In genomic region chr17:63999680-64000531, GRCh38 we compare ENCODE assay signal across 1 cellular context.
TF ChIP-seq lines count a peak whose summit lies in the region.

No MANE protein-coding gene starts in this region.

TF ChIP-seq in HepG2, 621 proteins besides CTCF, POLR2A, EP300 and RAD21 (continued from another document):
- TF ChIP-seq ZBED4 (CRISPR knock-in tag; IDR thresholded peaks at IDR 0.05; ENCODE audit: borderline replicate concordance) (no peak), FOXJ3 (CRISPR knock-in tag; IDR thresholded peaks at IDR 0.05; ENCODE audit: borderline replicate concordance) (no peak), BCL3 (CRISPR knock-in tag; IDR thresholded peaks at IDR 0.05) (no peak), ZFP41 (CRISPR knock-in tag; IDR thresholded peaks at IDR 0.05; ENCODE audit: borderline replicate concordance) (no peak), PPARG (CRISPR knock-in tag; conservative IDR thresholded peaks at IDR 0.05) (no peak), ZBTB40 (IDR thresholded peaks at IDR 0.05) (no peak), ZBTB40 (CRISPR knock-in tag; IDR thresholded peaks at IDR 0.05) (no peak), ZNF773 (CRISPR knock-in tag; IDR thresholded peaks at IDR 0.05; ENCODE audit: borderline replicate concordance) (no peak), KMT2A (CRISPR knock-in tag; IDR thresholded peaks at IDR 0.05) (no peak), SP2 (CRISPR knock-in tag; IDR thresholded peaks at IDR 0.05) (no peak), HNF4A (CRISPR knock-in tag; IDR thresholded peaks at IDR 0.05) (no peak)
TF ChIP-seq in HepG2: peak in this region for 10.
